ENCODE assay signal across 18 cellular contexts in the genomic region with DNA sequence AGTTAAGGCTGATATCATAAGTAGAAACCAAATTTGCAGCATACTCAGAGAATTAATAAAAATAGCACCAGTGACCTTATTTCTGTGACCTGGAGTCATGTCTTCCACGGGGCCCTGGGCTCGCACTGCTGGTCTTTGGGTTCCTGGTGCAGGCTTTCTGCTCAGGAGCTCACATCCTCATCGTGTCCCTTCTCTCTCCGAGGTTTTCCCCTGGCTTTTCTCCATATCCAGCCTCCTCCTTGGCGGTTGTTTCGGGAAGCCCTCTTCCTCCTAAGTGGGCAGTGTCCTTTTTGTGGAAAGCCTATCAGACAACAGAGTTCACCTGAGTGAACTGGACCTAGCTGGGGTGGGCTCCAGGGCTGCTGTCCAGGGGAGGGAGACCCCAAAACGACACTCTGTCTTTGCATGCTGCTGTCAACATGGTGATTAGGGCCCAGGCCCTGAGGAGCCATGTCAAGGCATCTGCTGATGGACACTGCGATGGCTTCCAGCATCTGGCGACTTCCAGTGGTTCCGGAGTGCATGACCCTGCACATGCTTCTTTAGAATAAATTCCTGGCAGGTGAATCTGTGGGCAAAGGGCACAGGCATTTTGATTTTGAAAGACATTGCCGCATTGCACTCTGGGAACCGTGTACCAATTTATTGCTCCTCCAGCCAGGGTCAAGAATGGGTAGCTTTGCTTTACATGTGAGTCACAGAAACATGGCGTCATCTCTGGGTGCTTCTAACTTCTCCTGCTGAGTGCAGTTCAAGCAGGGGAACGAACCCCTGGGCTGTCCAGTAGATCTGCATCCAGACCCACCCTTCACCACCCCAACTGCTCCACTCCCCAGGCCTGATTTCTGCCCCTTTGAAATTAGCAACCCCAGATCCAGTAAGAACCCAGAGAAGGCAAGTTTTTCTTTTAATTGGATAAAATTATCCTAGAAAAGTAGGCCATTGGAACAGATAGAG.
A peak's percentile ranks its signal among the peaks of the same experiment; 100 is the strongest.
DNase-seq lines count a peak whose midpoint lies in the region; ATAC-seq and TF ChIP-seq lines count a peak whose summit lies in the region.
"Had no signal": no experiment of that assay in that cellular context is flagged by ENCODE, and none has a peak within 500 bp of the region (broad histone marks: within the 10 kb centered on the region; RNA-seq: fewer than 3 reads in every experiment).

No MANE protein-coding gene starts in this region.

- H3K9me3 Mint-ChIP-seq in activated T-helper 1 cell treated with anti-CD3 and anti-CD28 coated beads, Interleukin-12 subunit alpha, Interleukin-12 subunit beta, Interleukin-2, Interleukin-4 antibody, amounts not matched to agents 30 ng/mL and 10 ng/mL and 1 ng/mL, durations not matched to agents 14 hours and 24 hours and 36 hours, result no peaks in the 10 kb centered on the region

- H3K36me3 ChIP-seq in lower lobe of right lung (peaks cover 25% of the 10 kb centered on the region), uterus (no peaks in the 10 kb centered on the region)

- H3K27me3 ChIP-seq in lower lobe of right lung (ENCODE audit: low read depth) (no peaks in the 10 kb centered on the region), uterus (no peaks in the 10 kb centered on the region)
- H3K27me3 ChIP-seq: left lung, tibial artery had no signal

- H3K9me3 ChIP-seq in lower lobe of right lung (no peaks in the 10 kb centered on the region), uterus (no peaks in the 10 kb centered on the region)
- H3K9me3 ChIP-seq: left lung, tibial artery had no signal

- peak overlapping the region; percentile 37 for H3K27ac Mint-ChIP-seq in activated T-helper 1 cell treated with anti-CD3 and anti-CD28 coated beads, Interleukin-12 subunit alpha, Interleukin-12 subunit beta, Interleukin-2, Interleukin-4 antibody, amounts not matched to agents 30 ng/mL and 10 ng/mL and 1 ng/mL, durations not matched to agents 14 hours and 24 hours and 36 hours

- TF ChIP-seq POLR2A in uterus (IDR thresholded peaks at IDR 0.05), result no peak

- no peak overlapping the region for H3K4me3 ChIP-seq in lower lobe of right lung
- no peak overlapping the region for H3K4me3 ChIP-seq in uterus
- H3K4me3 ChIP-seq: left lung, tibial artery had no signal

- peak; percentile 0 for DNase-seq in stimulated activated CD4-positive, alpha-beta T cell treated with anti-CD3 and anti-CD28 coated beads, Interleukin-1b, Interleukin-23, amount 100 ng/mL, for 48 hours
- no peak for DNase-seq in stimulated activated CD4-positive, alpha-beta T cell treated with anti-CD3 and anti-CD28 coated beads, Interleukin-4, amount 100 ng/mL, for 4 hours
- DNase-seq in activated T-helper 1 cell treated with anti-CD3 and anti-CD28 coated beads, Interleukin-12 subunit alpha, Interleukin-12 subunit beta, Interleukin-2, Interleukin-4 antibody, amounts not matched to agents 30 ng/mL and 10 ng/mL and 1 ng/mL, durations not matched to agents 14 hours and 24 hours and 36 hours (ENCODE audit: low spot score), result no peak
- DNase-seq in lower lobe of right lung (peak; percentile 19), uterus (peak; percentile 3 to 6)
- DNase-seq: activated CD4-positive, alpha-beta T cell treated with anti-CD3 and anti-CD28 coated beads, Interleukin-2, amount 50 U/mL, for 1 hour; KBM-7; NCI-H1105; NCI-H2171 treated with DMSO at 0.1 percent for 48 hours; small intestine had no signal

- H3K27ac ChIP-seq in lower lobe of right lung (no peak overlapping the region), uterus (no peak overlapping the region)
- H3K27ac ChIP-seq: left lung, parathyroid adenoma, tibial artery had no signal

- H3K4me1 Mint-ChIP-seq in activated T-helper 1 cell treated with anti-CD3 and anti-CD28 coated beads, Interleukin-12 subunit alpha, Interleukin-12 subunit beta, Interleukin-2, Interleukin-4 antibody, amounts not matched to agents 30 ng/mL and 10 ng/mL and 1 ng/mL, durations not matched to agents 14 hours and 24 hours and 36 hours (ENCODE audit: low read depth), result peaks cover 21% of the 10 kb centered on the region

- H3K27me3 Mint-ChIP-seq in activated T-helper 1 cell treated with anti-CD3 and anti-CD28 coated beads, Interleukin-12 subunit alpha, Interleukin-12 subunit beta, Interleukin-2, Interleukin-4 antibody, amounts not matched to agents 30 ng/mL and 10 ng/mL and 1 ng/mL, durations not matched to agents 14 hours and 24 hours and 36 hours (ENCODE audit: insufficient read depth), result no peaks in the 10 kb centered on the region

- intact Hi-C loops in activated T-helper 1 cell treated with anti-CD3 and anti-CD28 coated beads, Interleukin-12 subunit alpha, Interleukin-12 subunit beta, Interleukin-2, Interleukin-4 antibody, amounts not matched to agents 30 ng/mL and 10 ng/mL and 1 ng/mL, durations not matched to agents 14 hours and 24 hours and 36 hours (cut with micrococcal nuclease), result loop anchor here (5.0 kb wide), 2 partner anchors 122 to 218 kb away; a partner anchor contains a TSS
- intact Hi-C loops in lower lobe of right lung (cut with DNase I), result no loop called here
- intact Hi-C loops in uterus (cut with DNase I; ENCODE audit: low total_unique reads), result no loop called here

- TF ChIP-seq CTCF in lower lobe of right lung (IDR thresholded peaks at IDR 0.05) (no peak), uterus (IDR thresholded peaks at IDR 0.05) (no peak)

- H3K4me1 ChIP-seq in lower lobe of right lung, result peaks cover 4% of the 10 kb centered on the region
- H3K4me1 ChIP-seq in uterus, result no peaks in the 10 kb centered on the region
- H3K4me1 ChIP-seq: parathyroid adenoma, tibial artery had no signal

- H3K36me3 Mint-ChIP-seq in activated T-helper 1 cell treated with anti-CD3 and anti-CD28 coated beads, Interleukin-12 subunit alpha, Interleukin-12 subunit beta, Interleukin-2, Interleukin-4 antibody, amounts not matched to agents 30 ng/mL and 10 ng/mL and 1 ng/mL, durations not matched to agents 14 hours and 24 hours and 36 hours (ENCODE audit: low read depth), result no peaks in the 10 kb centered on the region

- no peak for ATAC-seq in lower lobe of right lung
- ATAC-seq in GM21717 (IDR thresholded peaks at IDR 0.05; ENCODE audit: unreplicated experiment), result no peak
- ATAC-seq in GM21515 (IDR thresholded peaks at IDR 0.05; ENCODE audit: unreplicated experiment), result no peak
- ATAC-seq in GM19397 (IDR thresholded peaks at IDR 0.05; ENCODE audit: unreplicated experiment), result no peak
- ATAC-seq: left lung, Panc1, SK-N-SH treated with all-trans-retinoic acid at 6 μM for 48 hours had no signal

- no peak overlapping the region for H3K4me3 Mint-ChIP-seq in activated T-helper 1 cell treated with anti-CD3 and anti-CD28 coated beads, Interleukin-12 subunit alpha, Interleukin-12 subunit beta, Interleukin-2, Interleukin-4 antibody, amounts not matched to agents 30 ng/mL and 10 ng/mL and 1 ng/mL, durations not matched to agents 14 hours and 24 hours and 36 hours

Comparison
In these comparisons a context has a peak if more than half of its experiments do, and no peak if none do; other contexts are left out.
1. DNase-seq: peak in stimulated activated CD4-positive, alpha-beta T cell treated with anti-CD3 and anti-CD28 coated beads, Interleukin-1b, Interleukin-23, amount 100 ng/mL, for 48 hours (single experiment), lower lobe of right lung (single experiment) and uterus (2 of 2); none in stimulated activated CD4-positive, alpha-beta T cell treated with anti-CD3 and anti-CD28 coated beads, Interleukin-4, amount 100 ng/mL, for 4 hours (0 of 2) and activated T-helper 1 cell treated with anti-CD3 and anti-CD28 coated beads, Interleukin-12 subunit alpha, Interleukin-12 subunit beta, Interleukin-2, Interleukin-4 antibody, amounts not matched to agents 30 ng/mL and 10 ng/mL and 1 ng/mL, durations not matched to agents 14 hours and 24 hours and 36 hours (single experiment).